Comparison of ENCODE assay signal across 13 cellular contexts in genomic region chr5:99005506-99005905, GRCh38.
DNase-seq lines count a peak whose midpoint lies in the region; ATAC-seq and TF ChIP-seq lines count a peak whose summit lies in the region.
"Had no signal": no experiment of that assay in that cellular context is flagged by ENCODE, and none has a peak within 500 bp of the region (broad histone marks: within the 10 kb centered on the region; RNA-seq: fewer than 3 reads in every experiment).

No MANE protein-coding gene starts in this region.

- DNase-seq in natural killer cell (no peak), activated B cell treated with CpG ODN at 0.5 μM for 24 hours (no peak), ureter (ENCODE audit: low spot score) (no peak), GM13977 (ENCODE audit: low spot score) (no peak), NAMALWA (ENCODE audit: low spot score) (no peak)
- no peak for DNase-seq in natural killer cell treated with Interleukin-12 subunit alpha and Interleukin-12 subunit beta and Interleukin-15 and Interleukin-18, amount 100 ng/mL, for 72 hours (ENCODE audit: low spot score)
- DNase-seq: NCI-H510A treated with DMSO at 0.1 percent for 48 hours, upper lobe of left lung had no signal

- no peaks in the 10 kb centered on the region for H3K27me3 Mint-ChIP-seq in natural killer cell (ENCODE audit: low read depth in 2 of 2)
- no peaks in the 10 kb centered on the region for H3K27me3 Mint-ChIP-seq in natural killer cell treated with Interleukin-12 subunit alpha and Interleukin-12 subunit beta and Interleukin-15 and Interleukin-18, amount 100 ng/mL, for 72 hours
- no peaks in the 10 kb centered on the region for H3K27me3 Mint-ChIP-seq in activated B cell treated with CpG ODN at 0.5 μM for 24 hours
- H3K27me3 Mint-ChIP-seq: activated naive CD8-positive, alpha-beta T cell treated with anti-CD3 and anti-CD28 coated beads for 36 hours had no signal

- in situ Hi-C loops in GM13977 (cut with MboI; ENCODE audit: low pct_unique_long_range_greater_than_20kb, low sequenced_read_pairs, unreplicated experiment), result no loop called here

- H3K27ac Mint-ChIP-seq in natural killer cell (peak overlapping the region; percentile 67 to 68), activated B cell treated with CpG ODN at 0.5 μM for 24 hours (peak overlapping the region; percentile 56)
- H3K27ac Mint-ChIP-seq in natural killer cell treated with Interleukin-12 subunit alpha and Interleukin-12 subunit beta and Interleukin-15 and Interleukin-18, amount 100 ng/mL, for 72 hours, result peak overlapping the region in 1 of 2 donors; percentile 2

- intact Hi-C loops in natural killer cell (cut with micrococcal nuclease) (no loop called here), activated B cell treated with CpG ODN at 0.5 μM for 24 hours (cut with micrococcal nuclease) (loop anchor here (2.0 kb wide), 3 partner anchors 21 to 99 kb away; no protein-coding TSS in a partner anchor)

- H3K4me1 Mint-ChIP-seq in natural killer cell (peaks cover 26 to 29% of the 10 kb centered on the region in 2 donors), activated B cell treated with CpG ODN at 0.5 μM for 24 hours (peaks cover 28% of the 10 kb centered on the region)
- H3K4me1 Mint-ChIP-seq in natural killer cell treated with Interleukin-12 subunit alpha and Interleukin-12 subunit beta and Interleukin-15 and Interleukin-18, amount 100 ng/mL, for 72 hours (ENCODE audit: low read depth in 2 of 2), result peaks cover 16 to 28% of the 10 kb centered on the region in 2 donors

- no peaks in the 10 kb centered on the region for H3K36me3 Mint-ChIP-seq in natural killer cell
- H3K36me3 Mint-ChIP-seq in natural killer cell treated with Interleukin-12 subunit alpha and Interleukin-12 subunit beta and Interleukin-15 and Interleukin-18, amount 100 ng/mL, for 72 hours, result no peaks in the 10 kb centered on the region
- H3K36me3 Mint-ChIP-seq in activated B cell treated with CpG ODN at 0.5 μM for 24 hours (ENCODE audit: low read depth), result no peaks in the 10 kb centered on the region

- H3K4me3 Mint-ChIP-seq in natural killer cell (no peak overlapping the region), activated B cell treated with CpG ODN at 0.5 μM for 24 hours (peak overlapping the region; percentile 44)
- no peak overlapping the region for H3K4me3 Mint-ChIP-seq in natural killer cell treated with Interleukin-12 subunit alpha and Interleukin-12 subunit beta and Interleukin-15 and Interleukin-18, amount 100 ng/mL, for 72 hours
- H3K4me3 Mint-ChIP-seq: activated naive CD8-positive, alpha-beta T cell treated with anti-CD3 and anti-CD28 coated beads for 36 hours had no signal

- H3K9me3 Mint-ChIP-seq in natural killer cell (no peaks in the 10 kb centered on the region), activated B cell treated with CpG ODN at 0.5 μM for 24 hours (peaks cover 2% of the 10 kb centered on the region)
- no peaks in the 10 kb centered on the region for H3K9me3 Mint-ChIP-seq in natural killer cell treated with Interleukin-12 subunit alpha and Interleukin-12 subunit beta and Interleukin-15 and Interleukin-18, amount 100 ng/mL, for 72 hours
- H3K9me3 Mint-ChIP-seq: activated naive CD8-positive, alpha-beta T cell treated with anti-CD3 and anti-CD28 coated beads for 36 hours had no signal

- POLR2A ChIA-PET in activated B cell treated with CpG ODN at 0.5 μM for 24 hours (lab: Charles Lee), result interaction anchor here (1.4 to 4.7 kb wide), 5 partner anchors 22 to 78 kb away, joined by 5 to 56 read pairs (median 11); partner anchors contain the start of gene CHD1

- TF ChIP-seq CTCF in natural killer cell (IDR thresholded peaks at IDR 0.05) (no peak), activated B cell treated with CpG ODN at 0.5 μM for 24 hours (IDR thresholded peaks at IDR 0.05) (no peak), GM13977 (IDR thresholded peaks at IDR 0.05; ENCODE audit: extremely low read depth, insufficient read depth, missing control alignments) (no peak)

- ATAC-seq in natural killer cell, result no peak
- ATAC-seq in natural killer cell treated with Interleukin-12 subunit alpha and Interleukin-12 subunit beta and Interleukin-15 and Interleukin-18, amount 100 ng/mL, for 72 hours, result no peak
- peak; percentile 7 for ATAC-seq in HG03159 (IDR thresholded peaks at IDR 0.05; ENCODE audit: unreplicated experiment)
- no peak for ATAC-seq in activated B cell treated with CpG ODN at 0.5 μM for 24 hours (ENCODE audit: low read depth)
- no peak for ATAC-seq in HG03457 (IDR thresholded peaks at IDR 0.05; ENCODE audit: unreplicated experiment)
- ATAC-seq: A549, Right ventricle myocardium inferior had no signal

- CTCF ChIA-PET in activated B cell treated with CpG ODN at 0.5 μM for 24 hours (lab: Charles Lee), result interaction anchor here (0.9 to 1.2 kb wide), 2 partner anchors 22 to 93 kb away, joined by 3 to 7 read pairs; no protein-coding TSS in a partner anchor
